1 cellular context compared by ENCODE assay signal in genomic region chrX:18984381-18985185, GRCh38.
A peak's percentile ranks its signal among the peaks of the same experiment; 100 is the strongest.
TF ChIP-seq lines count a peak whose summit lies in the region.

No MANE protein-coding gene starts in this region.

TF ChIP-seq in H1, 55 proteins besides CTCF, POLR2A, EP300 and RAD21:
- TF ChIP-seq CTBP2 (IDR thresholded peaks at IDR 0.05; ENCODE audit: borderline replicate concordance, insufficient read depth, insufficient read length, low read length) (no peak), EZH2 (IDR thresholded peaks at IDR 0.05; ENCODE audit: low read depth, low read length, severe bottlenecking) (no peak), TCF12 (IDR thresholded peaks at IDR 0.05; ENCODE audit: low read depth, low read length) (0 out of 2 replicates have a peak, but pooled peaks have one; percentile 22), SIX5 (IDR thresholded peaks at IDR 0.05; ENCODE audit: low read depth, low read length) (no peak), CHD1 (IDR thresholded peaks at IDR 0.05; ENCODE audit: low read depth, low read length) (no peak), POLR2AphosphoS5 (IDR thresholded peaks at IDR 0.05; ENCODE audit: low read depth, low read length) (peak; percentile 58; the same call in 1 of the 2 replicates), HDAC2 (IDR thresholded peaks at IDR 0.05; ENCODE audit: borderline replicate concordance in 1 of 2, low read depth in 2 of 2, low read length in 2 of 2) (no peak), CBX5 (IDR thresholded peaks at IDR 0.05; ENCODE audit: low read depth, low read length) (no peak), FOSL1 (IDR thresholded peaks at IDR 0.05; ENCODE audit: insufficient read depth, low read depth, low read length) (no peak), BCL11A (IDR thresholded peaks at IDR 0.05; ENCODE audit: low read depth in 2 of 2, low read length in 2 of 2) (no peak), CREB1 (IDR thresholded peaks at IDR 0.05) (0 out of 2 replicates have a peak, but pooled peaks have one; percentile 6), KDM4A (IDR thresholded peaks at IDR 0.05; ENCODE audit: low read depth, low read length, severe bottlenecking) (peak; percentile 55), SUZ12 (IDR thresholded peaks at IDR 0.05; ENCODE audit: low read length) (no peak), JUND (IDR thresholded peaks at IDR 0.05; ENCODE audit: low read length) (no peak), NRF1 (IDR thresholded peaks at IDR 0.05; ENCODE audit: low read depth, low read length) (no peak), KDM5A (IDR thresholded peaks at IDR 0.05; ENCODE audit: low read length) (no peak), RFX5 (IDR thresholded peaks at IDR 0.05; ENCODE audit: borderline replicate concordance, low read depth, low read length) (no peak), NANOG (IDR thresholded peaks at IDR 0.05; ENCODE audit: insufficient read depth, low read depth, low read length, poor library complexity, severe bottlenecking) (no peak), TBP (IDR thresholded peaks at IDR 0.05; ENCODE audit: low read depth, low read length) (peak; percentile 63), SRF (IDR thresholded peaks at IDR 0.05; ENCODE audit: low read depth, low read length) (no peak), CBX8 (IDR thresholded peaks at IDR 0.05; ENCODE audit: borderline replicate concordance, low read depth, low read length) (no peak), TAF7 (optimal IDR thresholded peaks at IDR 0.05; ENCODE audit: borderline replicate concordance, low read depth, low read length) (no peak), POU5F1 (IDR thresholded peaks at IDR 0.05; ENCODE audit: low read depth, low read length) (no peak), GTF2F1 (IDR thresholded peaks at IDR 0.05; ENCODE audit: borderline replicate concordance, low read depth, low read length) (no peak), TAF1 (IDR thresholded peaks at IDR 0.05; ENCODE audit: low read depth, low read length) (peak; percentile 59; the same call in 1 of the 2 replicates), ASH2L (IDR thresholded peaks at IDR 0.05; ENCODE audit: low read length) (no peak), SIN3A (conservative IDR thresholded peaks at IDR 0.05 in 1 of 2, IDR thresholded peaks at IDR 0.05 in 1 of 2; ENCODE audit: low read depth in 1 of 2, low read length in 2 of 2) (0 out of 4 replicates have a peak, but pooled peaks of 1 of the 2 experiments have one; percentile 32), ZNF274 (IDR thresholded peaks at IDR 0.05; ENCODE audit: borderline replicate concordance, extremely low read depth, low read length) (no peak), PHF8 (conservative IDR thresholded peaks at IDR 0.05; ENCODE audit: low read depth, low read length) (peak; percentile 78), EGR1 (IDR thresholded peaks at IDR 0.05; ENCODE audit: borderline replicate concordance, low read depth, low read length) (no peak), SP2 (IDR thresholded peaks at IDR 0.05; ENCODE audit: low read length) (no peak), SAP30 (IDR thresholded peaks at IDR 0.05; ENCODE audit: insufficient read depth, insufficient replicate concordance, low read length) (no peak), RBBP5 (IDR thresholded peaks at IDR 0.05; ENCODE audit: borderline replicate concordance, low read depth, low read length) (no peak), RXRA (IDR thresholded peaks at IDR 0.05; ENCODE audit: insufficient read depth, low read depth, low read length) (no peak), BACH1 (IDR thresholded peaks at IDR 0.05; ENCODE audit: low read length) (no peak), TEAD4 (IDR thresholded peaks at IDR 0.05; ENCODE audit: low read depth, low read length) (no peak), RNF2 (IDR thresholded peaks at IDR 0.05; ENCODE audit: borderline replicate concordance, low read depth, low read length, missing control alignments, poor library complexity, severe bottlenecking) (no peak), KDM1A (IDR thresholded peaks at IDR 0.05; ENCODE audit: borderline replicate concordance, low read length) (no peak), ATF3 (IDR thresholded peaks at IDR 0.05; ENCODE audit: insufficient read depth, low read depth, low read length) (no peak), BRCA1 (IDR thresholded peaks at IDR 0.05; ENCODE audit: low read depth, low read length) (no peak), SIRT6 (IDR thresholded peaks at IDR 0.05; ENCODE audit: low read length) (no peak), CEBPB (IDR thresholded peaks at IDR 0.05; ENCODE audit: low read depth, low read length) (no peak), YY1 (IDR thresholded peaks at IDR 0.05; ENCODE audit: low read depth, low read length) (no peak), HDAC6 (IDR thresholded peaks at IDR 0.05; ENCODE audit: low read depth, low read length) (no peak), GABPA (IDR thresholded peaks at IDR 0.05; ENCODE audit: borderline replicate concordance, insufficient read depth, low read length) (peak; percentile 94), CHD2 (IDR thresholded peaks at IDR 0.05; ENCODE audit: low read length) (no peak), SP1 (IDR thresholded peaks at IDR 0.05; ENCODE audit: low read depth, low read length) (no peak), JUN (IDR thresholded peaks at IDR 0.05; ENCODE audit: low read depth, low read length) (no peak), MAFK (IDR thresholded peaks at IDR 0.05; ENCODE audit: low read depth, low read length) (no peak), SP4 (IDR thresholded peaks at IDR 0.05; ENCODE audit: low read length) (peak; percentile 62; the same call in 1 of the 2 replicates), USF2 (IDR thresholded peaks at IDR 0.05; ENCODE audit: low read length) (no peak)
- TF ChIP-seq, protein P1, sequence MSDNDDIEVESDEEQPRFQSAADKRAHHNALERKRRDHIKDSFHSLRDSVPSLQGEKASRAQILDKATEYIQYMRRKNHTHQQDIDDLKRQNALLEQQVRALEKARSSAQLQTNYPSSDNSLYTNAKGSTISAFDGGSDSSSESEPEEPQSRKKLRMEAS (IDR thresholded peaks at IDR 0.05), result no peak
- TF ChIP-seq, protein P2, sequence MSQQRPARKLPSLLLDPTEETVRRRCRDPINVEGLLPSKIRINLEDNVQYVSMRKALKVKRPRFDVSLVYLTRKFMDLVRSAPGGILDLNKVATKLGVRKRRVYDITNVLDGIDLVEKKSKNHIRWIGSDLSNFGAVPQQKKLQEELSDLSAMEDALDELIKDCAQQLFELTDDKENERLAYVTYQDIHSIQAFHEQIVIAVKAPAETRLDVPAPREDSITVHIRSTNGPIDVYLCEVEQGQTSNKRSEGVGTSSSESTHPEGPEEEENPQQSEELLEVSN (IDR thresholded peaks at IDR 0.05), result no peak
- TF ChIP-seq, protein P3, sequence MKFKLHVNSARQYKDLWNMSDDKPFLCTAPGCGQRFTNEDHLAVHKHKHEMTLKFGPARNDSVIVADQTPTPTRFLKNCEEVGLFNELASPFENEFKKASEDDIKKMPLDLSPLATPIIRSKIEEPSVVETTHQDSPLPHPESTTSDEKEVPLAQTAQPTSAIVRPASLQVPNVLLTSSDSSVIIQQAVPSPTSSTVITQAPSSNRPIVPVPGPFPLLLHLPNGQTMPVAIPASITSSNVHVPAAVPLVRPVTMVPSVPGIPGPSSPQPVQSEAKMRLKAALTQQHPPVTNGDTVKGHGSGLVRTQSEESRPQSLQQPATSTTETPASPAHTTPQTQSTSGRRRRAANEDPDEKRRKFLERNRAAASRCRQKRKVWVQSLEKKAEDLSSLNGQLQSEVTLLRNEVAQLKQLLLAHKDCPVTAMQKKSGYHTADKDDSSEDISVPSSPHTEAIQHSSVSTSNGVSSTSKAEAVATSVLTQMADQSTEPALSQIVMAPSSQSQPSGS (IDR thresholded peaks at IDR 0.05; ENCODE audit: low read length), result no peak
- TF ChIP-seq, protein P4, sequence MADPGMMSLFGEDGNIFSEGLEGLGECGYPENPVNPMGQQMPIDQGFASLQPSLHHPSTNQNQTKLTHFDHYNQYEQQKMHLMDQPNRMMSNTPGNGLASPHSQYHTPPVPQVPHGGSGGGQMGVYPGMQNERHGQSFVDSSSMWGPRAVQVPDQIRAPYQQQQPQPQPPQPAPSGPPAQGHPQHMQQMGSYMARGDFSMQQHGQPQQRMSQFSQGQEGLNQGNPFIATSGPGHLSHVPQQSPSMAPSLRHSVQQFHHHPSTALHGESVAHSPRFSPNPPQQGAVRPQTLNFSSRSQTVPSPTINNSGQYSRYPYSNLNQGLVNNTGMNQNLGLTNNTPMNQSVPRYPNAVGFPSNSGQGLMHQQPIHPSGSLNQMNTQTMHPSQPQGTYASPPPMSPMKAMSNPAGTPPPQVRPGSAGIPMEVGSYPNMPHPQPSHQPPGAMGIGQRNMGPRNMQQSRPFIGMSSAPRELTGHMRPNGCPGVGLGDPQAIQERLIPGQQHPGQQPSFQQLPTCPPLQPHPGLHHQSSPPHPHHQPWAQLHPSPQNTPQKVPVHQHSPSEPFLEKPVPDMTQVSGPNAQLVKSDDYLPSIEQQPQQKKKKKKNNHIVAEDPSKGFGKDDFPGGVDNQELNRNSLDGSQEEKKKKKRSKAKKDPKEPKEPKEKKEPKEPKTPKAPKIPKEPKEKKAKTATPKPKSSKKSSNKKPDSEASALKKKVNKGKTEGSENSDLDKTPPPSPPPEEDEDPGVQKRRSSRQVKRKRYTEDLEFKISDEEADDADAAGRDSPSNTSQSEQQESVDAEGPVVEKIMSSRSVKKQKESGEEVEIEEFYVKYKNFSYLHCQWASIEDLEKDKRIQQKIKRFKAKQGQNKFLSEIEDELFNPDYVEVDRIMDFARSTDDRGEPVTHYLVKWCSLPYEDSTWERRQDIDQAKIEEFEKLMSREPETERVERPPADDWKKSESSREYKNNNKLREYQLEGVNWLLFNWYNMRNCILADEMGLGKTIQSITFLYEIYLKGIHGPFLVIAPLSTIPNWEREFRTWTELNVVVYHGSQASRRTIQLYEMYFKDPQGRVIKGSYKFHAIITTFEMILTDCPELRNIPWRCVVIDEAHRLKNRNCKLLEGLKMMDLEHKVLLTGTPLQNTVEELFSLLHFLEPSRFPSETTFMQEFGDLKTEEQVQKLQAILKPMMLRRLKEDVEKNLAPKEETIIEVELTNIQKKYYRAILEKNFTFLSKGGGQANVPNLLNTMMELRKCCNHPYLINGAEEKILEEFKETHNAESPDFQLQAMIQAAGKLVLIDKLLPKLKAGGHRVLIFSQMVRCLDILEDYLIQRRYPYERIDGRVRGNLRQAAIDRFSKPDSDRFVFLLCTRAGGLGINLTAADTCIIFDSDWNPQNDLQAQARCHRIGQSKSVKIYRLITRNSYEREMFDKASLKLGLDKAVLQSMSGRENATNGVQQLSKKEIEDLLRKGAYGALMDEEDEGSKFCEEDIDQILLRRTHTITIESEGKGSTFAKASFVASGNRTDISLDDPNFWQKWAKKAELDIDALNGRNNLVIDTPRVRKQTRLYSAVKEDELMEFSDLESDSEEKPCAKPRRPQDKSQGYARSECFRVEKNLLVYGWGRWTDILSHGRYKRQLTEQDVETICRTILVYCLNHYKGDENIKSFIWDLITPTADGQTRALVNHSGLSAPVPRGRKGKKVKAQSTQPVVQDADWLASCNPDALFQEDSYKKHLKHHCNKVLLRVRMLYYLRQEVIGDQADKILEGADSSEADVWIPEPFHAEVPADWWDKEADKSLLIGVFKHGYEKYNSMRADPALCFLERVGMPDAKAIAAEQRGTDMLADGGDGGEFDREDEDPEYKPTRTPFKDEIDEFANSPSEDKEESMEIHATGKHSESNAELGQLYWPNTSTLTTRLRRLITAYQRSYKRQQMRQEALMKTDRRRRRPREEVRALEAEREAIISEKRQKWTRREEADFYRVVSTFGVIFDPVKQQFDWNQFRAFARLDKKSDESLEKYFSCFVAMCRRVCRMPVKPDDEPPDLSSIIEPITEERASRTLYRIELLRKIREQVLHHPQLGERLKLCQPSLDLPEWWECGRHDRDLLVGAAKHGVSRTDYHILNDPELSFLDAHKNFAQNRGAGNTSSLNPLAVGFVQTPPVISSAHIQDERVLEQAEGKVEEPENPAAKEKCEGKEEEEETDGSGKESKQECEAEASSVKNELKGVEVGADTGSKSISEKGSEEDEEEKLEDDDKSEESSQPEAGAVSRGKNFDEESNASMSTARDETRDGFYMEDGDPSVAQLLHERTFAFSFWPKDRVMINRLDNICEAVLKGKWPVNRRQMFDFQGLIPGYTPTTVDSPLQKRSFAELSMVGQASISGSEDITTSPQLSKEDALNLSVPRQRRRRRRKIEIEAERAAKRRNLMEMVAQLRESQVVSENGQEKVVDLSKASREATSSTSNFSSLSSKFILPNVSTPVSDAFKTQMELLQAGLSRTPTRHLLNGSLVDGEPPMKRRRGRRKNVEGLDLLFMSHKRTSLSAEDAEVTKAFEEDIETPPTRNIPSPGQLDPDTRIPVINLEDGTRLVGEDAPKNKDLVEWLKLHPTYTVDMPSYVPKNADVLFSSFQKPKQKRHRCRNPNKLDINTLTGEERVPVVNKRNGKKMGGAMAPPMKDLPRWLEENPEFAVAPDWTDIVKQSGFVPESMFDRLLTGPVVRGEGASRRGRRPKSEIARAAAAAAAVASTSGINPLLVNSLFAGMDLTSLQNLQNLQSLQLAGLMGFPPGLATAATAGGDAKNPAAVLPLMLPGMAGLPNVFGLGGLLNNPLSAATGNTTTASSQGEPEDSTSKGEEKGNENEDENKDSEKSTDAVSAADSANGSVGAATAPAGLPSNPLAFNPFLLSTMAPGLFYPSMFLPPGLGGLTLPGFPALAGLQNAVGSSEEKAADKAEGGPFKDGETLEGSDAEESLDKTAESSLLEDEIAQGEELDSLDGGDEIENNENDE (IDR thresholded peaks at IDR 0.05; ENCODE audit: insufficient replicate concordance, low read length), result no peak
